Comparison of ENCODE assay signal across 23 cellular contexts in genomic region chr1:218882454-218882853, GRCh38.
"Had no signal": no experiment of that assay in that cellular context is flagged by ENCODE, and none has a peak within 500 bp of the region (broad histone marks: within the 10 kb centered on the region; RNA-seq: fewer than 3 reads in every experiment).

No MANE protein-coding gene starts in this region.

- H3K9me3 ChIP-seq: colonic mucosa, esophagus muscularis mucosa, esophagus squamous epithelium, gastrocnemius medialis, gastroesophageal sphincter, heart right ventricle had no signal

- DNase-seq: colonic mucosa; cortex of kidney; dermis blood vessel endothelial cell; dorsolateral prefrontal cortex; effector CD4-positive, alpha-beta T cell; effector CD8-positive, alpha-beta T cell; effector memory CD4-positive, alpha-beta T cell; effector memory CD8-positive, alpha-beta T cell; endodermal cell; erythroblast; esophagus squamous epithelium; foreskin fibroblast; foreskin keratinocyte; foreskin melanocyte; gastrocnemius medialis; glutamatergic neuron; head of caudate nucleus; heart right ventricle had no signal

- H3K27ac ChIP-seq: colonic mucosa, coronary artery, dorsolateral prefrontal cortex, epithelial cell of prostate, esophagus muscularis mucosa, esophagus squamous epithelium, foreskin keratinocyte, gastrocnemius medialis, gastroesophageal sphincter, heart right ventricle had no signal

- H3K4me3 ChIP-seq: colonic mucosa, coronary artery, dorsolateral prefrontal cortex, esophagus muscularis mucosa, esophagus squamous epithelium, gastrocnemius medialis, gastroesophageal sphincter, heart right ventricle had no signal

- H3K36me3 ChIP-seq: colonic mucosa, esophagus muscularis mucosa, esophagus squamous epithelium, gastrocnemius medialis, gastroesophageal sphincter, heart right ventricle had no signal

- H3K27me3 ChIP-seq: colonic mucosa, dorsolateral prefrontal cortex, esophagus muscularis mucosa, esophagus squamous epithelium, foreskin keratinocyte, gastrocnemius medialis, gastroesophageal sphincter, heart right ventricle had no signal

- ATAC-seq: effector memory CD8-positive, alpha-beta T cell; esophagus mucosa; foreskin keratinocyte; gastrocnemius medialis; gastroesophageal sphincter; heart right ventricle had no signal

- H3K4me1 ChIP-seq: colonic mucosa, esophagus squamous epithelium, gastrocnemius medialis had no signal
